28 cellular contexts compared by ENCODE assay signal in genomic region chr7:124907490-124907889, GRCh38.
"Had no signal": no experiment of that assay in that cellular context is flagged by ENCODE, and none has a peak within 500 bp of the region (broad histone marks: within the 10 kb centered on the region; RNA-seq: fewer than 3 reads in every experiment).

No MANE protein-coding gene starts in this region.

- H3K27me3 Mint-ChIP-seq: activated CD8-positive, alpha-beta T cell treated with anti-CD3 and anti-CD28 coated beads for 36 hours; activated naive CD8-positive, alpha-beta T cell had no signal

- H3K9me3 ChIP-seq: Peyer's patch, SJSA1 had no signal

- H3K27me3 ChIP-seq: brain microvascular endothelial cell, cardiac muscle cell, Peyer's patch, SJSA1 had no signal

- H3K4me3 ChIP-seq: cardiac muscle cell, Peyer's patch, SJSA1 had no signal

- H3K9me3 Mint-ChIP-seq: activated T-helper 1 cell treated with anti-CD3 and anti-CD28 coated beads, Interleukin-12 subunit alpha, Interleukin-12 subunit beta, Interleukin-2, Interleukin-4 antibody, amounts not matched to agents 30 ng/mL and 10 ng/mL and 1 ng/mL, durations not matched to agents 14 hours and 24 hours and 36 hours had no signal

- H3K4me1 ChIP-seq: Peyer's patch, SJSA1 had no signal

- H3K27ac Mint-ChIP-seq: activated CD8-positive, alpha-beta T cell treated with anti-CD3 and anti-CD28 coated beads for 36 hours; activated naive CD4-positive, alpha-beta T cell treated with anti-CD3 and anti-CD28 coated beads for 36 hours; activated naive CD8-positive, alpha-beta T cell; activated T-helper 1 cell treated with anti-CD3 and anti-CD28 coated beads, Interleukin-12 subunit alpha, Interleukin-12 subunit beta, Interleukin-2, Interleukin-4 antibody, amounts not matched to agents 30 ng/mL and 10 ng/mL and 1 ng/mL, durations not matched to agents 14 hours and 24 hours and 36 hours; T-helper 1 cell treated with Interleukin-12 subunit alpha and Interleukin-12 subunit beta and Interleukin-4 antibody, amounts not matched to agents 30 μg/mL and 1 μg/mL, for 36 hours had no signal

- H3K36me3 ChIP-seq: brain microvascular endothelial cell, cardiac muscle cell, Peyer's patch, SJSA1 had no signal

- H3K4me3 Mint-ChIP-seq: activated CD8-positive, alpha-beta T cell treated with anti-CD3 and anti-CD28 coated beads for 36 hours; activated naive CD4-positive, alpha-beta T cell treated with anti-CD3 and anti-CD28 coated beads for 36 hours; activated naive CD8-positive, alpha-beta T cell; activated T-helper 1 cell treated with anti-CD3 and anti-CD28 coated beads, Interleukin-12 subunit alpha, Interleukin-12 subunit beta, Interleukin-2, Interleukin-4 antibody, amounts not matched to agents 30 ng/mL and 10 ng/mL and 1 ng/mL, durations not matched to agents 14 hours and 24 hours and 36 hours; T-helper 1 cell treated with Interleukin-12 subunit alpha and Interleukin-12 subunit beta and Interleukin-4 antibody, amounts not matched to agents 30 μg/mL and 1 μg/mL, for 36 hours had no signal

- DNase-seq: activated CD4-positive, alpha-beta T cell treated with anti-CD3 and anti-CD28 coated beads for 4 hours; activated CD8-positive, alpha-beta memory T cell treated with anti-CD3 and anti-CD28 coated beads, Interleukin-2, amount 50 U/mL, for 4 hours; activated CD8-positive, alpha-beta T cell treated with anti-CD3 and anti-CD28 coated beads for 36 hours; activated effector memory CD4-positive, alpha-beta T cell treated with Interleukin-2 at 50 U/mL for 16 hours; activated naive CD4-positive, alpha-beta T cell treated with anti-CD3 and anti-CD28 coated beads for 36 hours; cerebellar nuclear complex; Kasumi-1; NCI-H1092; NCI-H1417; NCI-H1930; NCI-H2171 treated with DMSO at 0.1 percent for 48 hours; NCI-H345; NCI-H510A; NCI-H526 treated with DMSO at 0.1 percent for 48 hours; NK-92 treated with Interleukin-12 subunit alpha and Interleukin-12 subunit beta, amount 100 ng/mL, for 24 hours; OCI-M1; Peyer's patch; SHP77; SW 1271 had no signal

- H3K27ac ChIP-seq: brain microvascular endothelial cell, cardiac muscle cell, Peyer's patch, RWPE1, SJSA1 had no signal

- ATAC-seq: activated CD4-positive, CD25-positive, alpha-beta regulatory T cell treated with anti-CD3 and anti-CD28 coated beads, Interleukin-2, amount 50 U/mL, for 24 hours; activated CD8-positive, alpha-beta T cell treated with anti-CD3 and anti-CD28 coated beads for 36 hours; SK-N-SH treated with all-trans-retinoic acid at 6 μM for 48 hours had no signal
